Comparison of ENCODE assay signal across 8 cellular contexts in genomic region chr19:57599761-57600383, GRCh38. TPM values are rescaled to one million over a fixed set of nuclear protein-coding genes. Genes with fewer than 3 reads are reported as not detected.
DNase-seq lines count a peak whose midpoint lies in the region; ATAC-seq and TF ChIP-seq lines count a peak whose summit lies in the region.

Gene ZNF530 (plus strand): TSS chr19:57599885. CDS start chr19:57604346, 4,461 bp downstream.

- H3K4me3 ChIP-seq in HEK293 (ENCODE audit: low read depth, low read length) (peak within 1 kb of the TSS; percentile 97), osteoblast (ENCODE audit: insufficient read depth, low read length) (peak within 1 kb of the TSS; percentile 93), thymus (ENCODE audit: low read length) (peak within 1 kb of the TSS; percentile 92)

- peaks cover 43 to 65% of the 10 kb centered on the region in 2 donors for H3K36me3 Mint-ChIP-seq in activated naive CD4-positive, alpha-beta T cell treated with anti-CD3 and anti-CD28 coated beads, Interleukin-2, amount 50 U/mL, for 72 hours

- H3K9me3 Mint-ChIP-seq in activated naive CD4-positive, alpha-beta T cell treated with anti-CD3 and anti-CD28 coated beads, Interleukin-2, amount 50 U/mL, for 72 hours = peaks cover 47 to 53% of the 10 kb centered on the region in 2 donors

- POLR2A ChIA-PET in HEK293 (lab: Yijun Ruan, JAX) = interaction anchor here (1.3 to 2.3 kb wide), 2 partner anchors 14 to 317 kb away, joined by 3 to 15 read pairs; partner anchors contain the start of genes ZNF134 and ZNF417

- H3K27ac ChIP-seq in HEK293 (ENCODE audit: extremely low read depth, low read depth, low read length) = peak within 1 kb of the TSS; percentile 55; the same call in 1 of the 2 replicates
- peak within 1 kb of the TSS; percentile 46 for H3K27ac ChIP-seq in osteoblast (ENCODE audit: low read depth, low read length)
- H3K27ac ChIP-seq in thymus (ENCODE audit: low read depth) = no peak within 1 kb of the TSS

- peak; percentile 100 for ATAC-seq in SK-N-SH treated with all-trans-retinoic acid at 6 μM for 48 hours
- peak; percentile 99 for ATAC-seq in activated naive CD4-positive, alpha-beta T cell treated with anti-CD3 and anti-CD28 coated beads, Interleukin-2, amount 50 U/mL, for 72 hours

- H3K9me3 ChIP-seq in HEK293 (ENCODE audit: control insufficient read depth, insufficient read depth, low read depth, low read length) = no peaks in the 10 kb centered on the region; the same call in 1 of the 2 replicates
- H3K9me3 ChIP-seq in osteoblast (ENCODE audit: low read depth, low read length) = peaks cover 2% of the 10 kb centered on the region
- H3K9me3 ChIP-seq in thymus (ENCODE audit: control insufficient read depth) = peaks cover 6% of the 10 kb centered on the region

- H3K4me2 ChIP-seq in osteoblast (ENCODE audit: insufficient read depth, low read length) = peak within 1 kb of the TSS; percentile 93

- WGBS in thymus = under 1% methylated on average over 53 of the region's 53 CpGs

- CTCF ChIA-PET in HEK293 (lab: Yijun Ruan, JAX) = interaction anchor here (0.5 to 0.7 kb wide), 3 partner anchors 214 to 1819 kb away, joined by 3 read pairs; no protein-coding TSS in a partner anchor

- TF ChIP-seq CTCF in HEK293 (tag by site-specific recombination; IDR thresholded peaks at IDR 0.05) (no peak; the same call in none of the 2 replicates), osteoblast (IDR thresholded peaks at IDR 0.05; ENCODE audit: extremely low read depth, low read depth, low read length) (no peak)

- peak; percentile 79 for DNase-seq in GDM1 (lab: John Stamatoyannopoulos, UW)
- peak; percentile 83 for DNase-seq in NAMALWA (ENCODE audit: low spot score)
- DNase-seq in activated naive CD4-positive, alpha-beta T cell treated with anti-CD3 and anti-CD28 coated beads, Interleukin-2, amount 50 U/mL, for 72 hours (ENCODE audit: low spot score in 2 of 2) = peak; percentile 87 to 89
- peak; percentile 90 to 98 (median 95) for DNase-seq in head of caudate nucleus
- DNase-seq in osteoblast (ENCODE audit: insufficient read length, low spot score, missing footprints) = peak; percentile 94

- peak within 1 kb of the TSS in 1 of 2 donors; percentile 71 for H3K27ac Mint-ChIP-seq in activated naive CD4-positive, alpha-beta T cell treated with anti-CD3 and anti-CD28 coated beads, Interleukin-2, amount 50 U/mL, for 72 hours

- H3K4me1 ChIP-seq in HEK293 (ENCODE audit: control insufficient read depth, insufficient read depth, low read length) = 0 out of 2 replicates have a peak, but pooled peaks cover 2% of the 10 kb centered on the region
- peaks cover 5% of the 10 kb centered on the region for H3K4me1 ChIP-seq in osteoblast (ENCODE audit: insufficient read depth, low read length)
- peaks cover 8% of the 10 kb centered on the region for H3K4me1 ChIP-seq in thymus (ENCODE audit: control insufficient read depth, insufficient read depth, low read length)

- H3K79me2 ChIP-seq in osteoblast (ENCODE audit: insufficient read depth, low read length) = peaks cover 11% of the 10 kb centered on the region

- intact Hi-C loops in head of caudate nucleus (cut with DNase I) = loop anchor here (10.0 kb wide), 1 partner anchor 85 kb away; the partner anchor contains the start of gene ZNF551

- peaks cover 13 to 41% of the 10 kb centered on the region in 2 experiments for H3K36me3 ChIP-seq in HEK293 (ENCODE audit: control insufficient read depth in 2 of 2, insufficient read depth in 1 of 2, low read length in 2 of 2)
- no peaks in the 10 kb centered on the region for H3K36me3 ChIP-seq in osteoblast (ENCODE audit: insufficient read depth, low read length)
- peaks cover 16% of the 10 kb centered on the region for H3K36me3 ChIP-seq in thymus (ENCODE audit: control insufficient read depth, insufficient read depth)

- no peaks in the 10 kb centered on the region for H4K20me1 ChIP-seq in osteoblast (ENCODE audit: insufficient read depth, low read length)

- no peaks in the 10 kb centered on the region for H3K27me3 ChIP-seq in osteoblast (ENCODE audit: insufficient read depth, low read length)
- no peaks in the 10 kb centered on the region for H3K27me3 ChIP-seq in thymus (ENCODE audit: control insufficient read depth, insufficient read depth)

- H2AFZ ChIP-seq in osteoblast (ENCODE audit: low read length) = peak within 1 kb of the TSS; percentile 95

TF ChIP-seq in HEK293, 187 proteins besides CTCF, POLR2A, EP300 and RAD21 (continues in another document):
- peak; percentile 75; the same call in 1 of the 2 replicates for TF ChIP-seq ZNF174 (tag by site-specific recombination; IDR thresholded peaks at IDR 0.05)
- peak; percentile 23; the same call in 1 of the 2 replicates for TF ChIP-seq ZNF561 (tag by site-specific recombination; IDR thresholded peaks at IDR 0.05; ENCODE audit: borderline replicate concordance)
- no peak for TF ChIP-seq ZNF585B (tag by site-specific recombination; IDR thresholded peaks at IDR 0.05)
- TF ChIP-seq ZNF133 (tag by site-specific recombination; IDR thresholded peaks at IDR 0.05) = no peak
- no peak for TF ChIP-seq ZNF747 (tag by site-specific recombination; IDR thresholded peaks at IDR 0.05)
- no peak for TF ChIP-seq ZNF670 (tag by site-specific recombination; IDR thresholded peaks at IDR 0.05; ENCODE audit: low read depth)
- TF ChIP-seq SCRT2 (tag by site-specific recombination; IDR thresholded peaks at IDR 0.05) = peak; percentile 98
- peak; percentile 69 for TF ChIP-seq ZNF544 (tag by site-specific recombination; IDR thresholded peaks at IDR 0.05)
- TF ChIP-seq ZNF791 (tag by site-specific recombination; IDR thresholded peaks at IDR 0.05) = no peak
- TF ChIP-seq, protein P1, sequence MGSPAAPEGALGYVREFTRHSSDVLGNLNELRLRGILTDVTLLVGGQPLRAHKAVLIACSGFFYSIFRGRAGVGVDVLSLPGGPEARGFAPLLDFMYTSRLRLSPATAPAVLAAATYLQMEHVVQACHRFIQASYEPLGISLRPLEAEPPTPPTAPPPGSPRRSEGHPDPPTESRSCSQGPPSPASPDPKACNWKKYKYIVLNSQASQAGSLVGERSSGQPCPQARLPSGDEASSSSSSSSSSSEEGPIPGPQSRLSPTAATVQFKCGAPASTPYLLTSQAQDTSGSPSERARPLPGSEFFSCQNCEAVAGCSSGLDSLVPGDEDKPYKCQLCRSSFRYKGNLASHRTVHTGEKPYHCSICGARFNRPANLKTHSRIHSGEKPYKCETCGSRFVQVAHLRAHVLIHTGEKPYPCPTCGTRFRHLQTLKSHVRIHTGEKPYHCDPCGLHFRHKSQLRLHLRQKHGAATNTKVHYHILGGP (tag by site-specific recombination; IDR thresholded peaks at IDR 0.05) = 0 out of 2 replicates have a peak, but pooled peaks have one; percentile 21
- TF ChIP-seq ZNF658 (tag by site-specific recombination; IDR thresholded peaks at IDR 0.05) = no peak
- no peak for TF ChIP-seq OSR2 (tag by site-specific recombination; IDR thresholded peaks at IDR 0.05)
- peak; percentile 52; the same call in 1 of the 2 replicates for TF ChIP-seq WT1 (tag by site-specific recombination; IDR thresholded peaks at IDR 0.05)
- TF ChIP-seq ZNF423 (tag by site-specific recombination; IDR thresholded peaks at IDR 0.05) = no peak
- no peak for TF ChIP-seq ZNF521 (tag by site-specific recombination; IDR thresholded peaks at IDR 0.05)
- no peak for TF ChIP-seq ZNF155 (tag by site-specific recombination; IDR thresholded peaks at IDR 0.05)

TF ChIP-seq in SK-N-SH treated with all-trans-retinoic acid at 6 μM for 48 hours, 23 proteins besides CTCF, POLR2A, EP300 and RAD21 (continues in another document):
- TF ChIP-seq, protein P2, sequence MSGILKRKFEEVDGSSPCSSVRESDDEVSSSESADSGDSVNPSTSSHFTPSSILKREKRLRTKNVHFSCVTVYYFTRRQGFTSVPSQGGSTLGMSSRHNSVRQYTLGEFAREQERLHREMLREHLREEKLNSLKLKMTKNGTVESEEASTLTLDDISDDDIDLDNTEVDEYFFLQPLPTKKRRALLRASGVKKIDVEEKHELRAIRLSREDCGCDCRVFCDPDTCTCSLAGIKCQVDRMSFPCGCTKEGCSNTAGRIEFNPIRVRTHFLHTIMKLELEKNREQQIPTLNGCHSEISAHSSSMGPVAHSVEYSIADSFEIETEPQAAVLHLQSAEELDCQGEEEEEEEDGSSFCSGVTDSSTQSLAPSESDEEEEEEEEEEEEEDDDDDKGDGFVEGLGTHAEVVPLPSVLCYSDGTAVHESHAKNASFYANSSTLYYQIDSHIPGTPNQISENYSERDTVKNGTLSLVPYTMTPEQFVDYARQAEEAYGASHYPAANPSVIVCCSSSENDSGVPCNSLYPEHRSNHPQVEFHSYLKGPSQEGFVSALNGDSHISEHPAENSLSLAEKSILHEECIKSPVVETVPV (CRISPR knock-in tag; IDR thresholded peaks at IDR 0.05) = no peak
- TF ChIP-seq OSR1 (CRISPR knock-in tag; IDR thresholded peaks at IDR 0.05) (no peak), ZFP30 (CRISPR knock-in tag; IDR thresholded peaks at IDR 0.05) (no peak), SNAI2 (CRISPR knock-in tag; IDR thresholded peaks at IDR 0.05) (no peak), BACH2 (CRISPR knock-in tag; IDR thresholded peaks at IDR 0.05; ENCODE audit: borderline replicate concordance) (no peak), RARB (CRISPR knock-in tag; IDR thresholded peaks at IDR 0.05) (no peak), TCF4 (CRISPR knock-in tag; IDR thresholded peaks at IDR 0.05; ENCODE audit: borderline replicate concordance) (no peak), ZC3H10 (CRISPR knock-in tag; IDR thresholded peaks at IDR 0.05) (no peak)
- TF ChIP-seq, protein P3, sequence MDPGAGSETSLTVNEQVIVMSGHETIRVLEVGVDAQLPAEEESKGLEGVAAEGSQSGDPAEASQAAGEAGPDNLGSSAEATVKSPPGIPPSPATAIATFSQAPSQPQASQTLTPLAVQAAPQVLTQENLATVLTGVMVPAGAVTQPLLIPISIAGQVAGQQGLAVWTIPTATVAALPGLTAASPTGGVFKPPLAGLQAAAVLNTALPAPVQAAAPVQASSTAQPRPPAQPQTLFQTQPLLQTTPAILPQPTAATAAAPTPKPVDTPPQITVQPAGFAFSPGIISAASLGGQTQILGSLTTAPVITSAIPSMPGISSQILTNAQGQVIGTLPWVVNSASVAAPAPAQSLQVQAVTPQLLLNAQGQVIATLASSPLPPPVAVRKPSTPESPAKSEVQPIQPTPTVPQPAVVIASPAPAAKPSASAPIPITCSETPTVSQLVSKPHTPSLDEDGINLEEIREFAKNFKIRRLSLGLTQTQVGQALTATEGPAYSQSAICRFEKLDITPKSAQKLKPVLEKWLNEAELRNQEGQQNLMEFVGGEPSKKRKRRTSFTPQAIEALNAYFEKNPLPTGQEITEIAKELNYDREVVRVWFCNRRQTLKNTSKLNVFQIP (CRISPR knock-in tag; IDR thresholded peaks at IDR 0.05; ENCODE audit: borderline replicate concordance, low read depth) = no peak

RNA-seq across cellular contexts. Expression of gene ZNF530, which starts in this region (rescaled TPM):
- total RNA-seq in activated naive CD4-positive, alpha-beta T cell treated with anti-CD3 and anti-CD28 coated beads, Interleukin-2, amount 50 U/mL, for 72 hours = 1 to 10 TPM; 3.9 to 5.4 TPM
- 4.1 and 4.7 TPM in 2 replicates for total RNA-seq in osteoblast
- polyA plus RNA-seq in thymus = 3.9 TPM
